Comparison of ENCODE assay signal across 20 cellular contexts in genomic region chr1:12015499-12015898, GRCh38. TPM values are rescaled to one million over a fixed set of nuclear protein-coding genes. Genes with fewer than 3 reads are reported as not detected.
"Had no signal": no experiment of that assay in that cellular context is flagged by ENCODE, and none has a peak within 500 bp of the region (broad histone marks: within the 10 kb centered on the region; RNA-seq: fewer than 3 reads in every experiment).

No MANE protein-coding gene starts in this region.

- ATAC-seq: body of pancreas; right lobe of liver; stimulated activated naive CD8-positive, alpha-beta T cell treated with anti-CD3 and anti-CD28 coated beads, Interleukin-15, amount 100 ng/mL, for 72 hours had no signal

- H3K9me3 Mint-ChIP-seq: activated B cell treated with CpG ODN at 0.5 μM for 24 hours; central memory CD8-positive, alpha-beta T cell; stimulated activated naive CD8-positive, alpha-beta T cell treated with anti-CD3 and anti-CD28 coated beads, Interleukin-15, amount 100 ng/mL, for 72 hours had no signal

- H3K27ac ChIP-seq: body of pancreas, right lobe of liver, thoracic aorta, uterus had no signal

- H3K4me3 ChIP-seq: body of pancreas, right lobe of liver, thoracic aorta, uterus had no signal

- H3K36me3 Mint-ChIP-seq: activated naive CD8-positive, alpha-beta T cell had no signal

- DNase-seq: activated B cell treated with CpG ODN at 0.5 μM for 24 hours; activated CD4-positive, alpha-beta T cell treated with anti-CD3 and anti-CD28 coated beads, Interleukin-2, amount 50 U/mL, for 1 hour; activated effector memory CD4-positive, alpha-beta T cell treated with anti-CD3 and anti-CD28 coated beads, Interleukin-2, amount 50 U/mL, for 16 hours; amygdala; body of pancreas; cortex of kidney; effector CD4-positive, alpha-beta T cell; foreskin melanocyte; midbrain; right lobe of liver; stimulated activated CD4-positive, alpha-beta T cell treated with anti-CD3 and anti-CD28 coated beads, Interleukin-1b, Interleukin-23, amount 100 ng/mL, for 48 hours; stimulated activated naive CD8-positive, alpha-beta T cell treated with anti-CD3 and anti-CD28 coated beads, Interleukin-15, amount 100 ng/mL, for 72 hours; T-helper 2 cell; uterus had no signal

- H3K27me3 ChIP-seq: body of pancreas, right lobe of liver, uterus had no signal

- H3K9me3 ChIP-seq: body of pancreas, right lobe of liver, thoracic aorta, uterus had no signal

- H3K4me1 ChIP-seq: uterus had no signal

- H3K27ac Mint-ChIP-seq: activated B cell treated with CpG ODN at 0.5 μM for 24 hours; activated naive CD8-positive, alpha-beta T cell had no signal

- H3K36me3 ChIP-seq: uterus had no signal

RNA-seq across cellular contexts. Expression of gene TNFRSF8, which starts 47.6 kb away (rescaled TPM):
- total RNA-seq: body of pancreas, fibroblast of lung, lung microvascular endothelial cell had no signal
- polyA plus RNA-seq: neural cell had no signal
